In genomic region chr11:66958232-66958955, GRCh38 we compare ENCODE assay signal across 1 cellular context.
A peak's percentile ranks its signal among the peaks of the same experiment; 100 is the strongest.
TF ChIP-seq lines count a peak whose summit lies in the region.

Gene PC, minus strand, starts transcription at chr11:66958383. Its CDS starts 86,224 bp downstream, at chr11:66872159.

TF ChIP-seq in K562, 482 proteins besides CTCF, POLR2A, EP300 and RAD21 (continued from another document and continues in another):
- TF ChIP-seq RERE (CRISPR knock-in tag; IDR thresholded peaks at IDR 0.05; ENCODE audit: borderline replicate concordance), result no peak
- TF ChIP-seq BCLAF1 (IDR thresholded peaks at IDR 0.05; ENCODE audit: borderline replicate concordance in 1 of 2, control insufficient read depth in 1 of 2, low read depth in 2 of 2, low read length in 1 of 2), result no peak
- TF ChIP-seq ZBTB1 (CRISPR knock-in tag; IDR thresholded peaks at IDR 0.05; ENCODE audit: borderline replicate concordance, low read depth), result no peak; the same call in 1 of the 2 replicates
- TF ChIP-seq ZNF395 (CRISPR knock-in tag; IDR thresholded peaks at IDR 0.05), result peak; percentile 56; the same call in 1 of the 2 replicates
- TF ChIP-seq ZNF175 (CRISPR knock-in tag; IDR thresholded peaks at IDR 0.05; ENCODE audit: low read depth), result no peak
- peak; percentile 50 for TF ChIP-seq FOSL1 (tag; conservative IDR thresholded peaks at IDR 0.05)
- TF ChIP-seq ZNF217 (CRISPR knock-in tag; IDR thresholded peaks at IDR 0.05), result no peak
- TF ChIP-seq SLC30A9 (CRISPR knock-in tag; IDR thresholded peaks at IDR 0.05), result no peak
- TF ChIP-seq RREB1 (CRISPR knock-in tag; IDR thresholded peaks at IDR 0.05), result no peak; the same call in 1 of the 2 replicates
- peak; percentile 82 for TF ChIP-seq RFX1 (IDR thresholded peaks at IDR 0.05)
- no peak; a peak in 1 of 4 replicates for TF ChIP-seq TEAD1 (CRISPR knock-in tag; IDR thresholded peaks at IDR 0.05)
- peak; percentile 71; the same call in 1 of the 2 replicates for TF ChIP-seq E2F1 (CRISPR knock-in tag; IDR thresholded peaks at IDR 0.05)
- no peak for TF ChIP-seq MTA2 (IDR thresholded peaks at IDR 0.05; ENCODE audit: low read depth)
- peak; percentile 55; the same call in 1 of the 2 replicates for TF ChIP-seq ZBTB33 (CRISPR knock-in tag; IDR thresholded peaks at IDR 0.05)
- no peak for TF ChIP-seq EWSR1 (IDR thresholded peaks at IDR 0.05; ENCODE audit: borderline replicate concordance, low read depth, partially characterized antibody)
- peak; percentile 82 for TF ChIP-seq SPI1 (IDR thresholded peaks at IDR 0.05; ENCODE audit: borderline replicate concordance, low read depth, low read length)
- TF ChIP-seq ZNF830 (CRISPR knock-in tag; IDR thresholded peaks at IDR 0.05), result no peak
- TF ChIP-seq ETS1 (conservative IDR thresholded peaks at IDR 0.05; ENCODE audit: control insufficient read depth, low read depth, low read length), result peak; percentile 48; the same call in 1 of the 2 replicates
- no peak for TF ChIP-seq ARID3B (CRISPR knock-in tag; IDR thresholded peaks at IDR 0.05; ENCODE audit: borderline replicate concordance)
- no peak for TF ChIP-seq SNRNP70 (optimal IDR thresholded peaks at IDR 0.05; ENCODE audit: low read depth, low read length)
- peak; percentile 23; the same call in 1 of the 2 replicates for TF ChIP-seq CBFB (CRISPR knock-in tag; IDR thresholded peaks at IDR 0.05)
